33 cellular contexts compared by ENCODE assay signal in genomic region chr17:38848557-38848891, GRCh38. TPM values are rescaled to one million over a fixed set of nuclear protein-coding genes. Genes with fewer than 3 reads are reported as not detected.
DNase-seq lines count a peak whose midpoint lies in the region; ATAC-seq, FAIRE-seq and TF ChIP-seq lines count a peak whose summit lies in the region.
"Had no signal": no experiment of that assay in that cellular context is flagged by ENCODE, and none has a peak within 500 bp of the region (broad histone marks: within the 10 kb centered on the region; RNA-seq: fewer than 3 reads in every experiment).

No MANE protein-coding gene starts in this region.

- H3K9me3 ChIP-seq in H1 (ENCODE audit: insufficient read depth in 2 of 2, low read depth in 1 of 2, low read length in 1 of 2), result no peaks in the 10 kb centered on the region
- H3K9me3 ChIP-seq: thyroid gland, uterus had no signal

- no peak overlapping the region for H3K56ac ChIP-seq in H1 (replicated peaks; ENCODE audit: insufficient read length, low read depth, low read length)

- POLR2A ChIA-PET in H1 (lab: Charles Lee; ENCODE audit: partially characterized antibody) (interaction anchor here (0.5 to 15.5 kb wide), 22 partner anchors 8 to 1371 kb away, joined by 3 to 468 read pairs (median 4); partner anchors contain the start of genes CWC25, LASP1 and PIP4K2B), HEK293T (lab: Yijun Ruan, JAX) (interaction anchor here (1.0 to 3.0 kb wide), 6 partner anchors 13 to 138 kb away, joined by 3 to 16 read pairs (median 4); partner anchors contain the start of gene LASP1)

- no peak for TF ChIP-seq EP300 in H1 (IDR thresholded peaks at IDR 0.05; ENCODE audit: borderline replicate concordance in 1 of 2, low read depth in 2 of 2, low read length in 2 of 2)

- H2BK5ac ChIP-seq in H1 (ENCODE audit: low read depth, low read length), result no peak overlapping the region

- WGBS in H1 (ENCODE audit: extremely low coverage in 1 of 2, insufficient coverage in 1 of 2, insufficient read length in 1 of 2, insufficient replicate concordance in 2 of 2, low coverage in 1 of 2, low lambda C conversion rate in 2 of 2, missing lambda C conversion rate in 1 of 2), 2 experiments, result 88% methylated on average over 1 of the region's 1 CpG; no CpG with 5 or more reads in 1 of the 2 experiments

- H4K5ac ChIP-seq in H1 (ENCODE audit: insufficient read length, low read depth, low read length), result no peak overlapping the region

- H3K4me3 Mint-ChIP-seq in activated T-cell treated with anti-CD3 and anti-CD28 coated beads, Interleukin-2, amount 50 U/mL, for 24 hours, result no peak overlapping the region
- no peak overlapping the region for H3K4me3 Mint-ChIP-seq in activated T-cell treated with anti-CD3 and anti-CD28 coated beads, Interleukin-2, amount 50 U/mL, for 72 hours
- no peak overlapping the region for H3K4me3 Mint-ChIP-seq in IgD-negative memory B cell
- H3K4me3 Mint-ChIP-seq: activated CD4-positive, alpha-beta memory T cell treated with anti-CD3 and anti-CD28 coated beads for 36 hours; immature natural killer cell had no signal

- peaks cover 31% of the 10 kb centered on the region for H3K4me1 Mint-ChIP-seq in activated T-cell treated with anti-CD3 and anti-CD28 coated beads, Interleukin-2, amount 50 U/mL, for 24 hours (ENCODE audit: low read depth)
- H3K4me1 Mint-ChIP-seq in activated T-cell treated with anti-CD3 and anti-CD28 coated beads, Interleukin-2, amount 50 U/mL, for 72 hours (ENCODE audit: low read depth), result peaks cover 37% of the 10 kb centered on the region
- peaks cover 17 to 31% (median 21%) of the 10 kb centered on the region in 3 donors for H3K4me1 Mint-ChIP-seq in IgD-negative memory B cell

- FAIRE-seq in H1 (lab: Jason Lieb, UNC), result no peak
- FAIRE-seq: A204.1 had no signal

- H3K27me3 Mint-ChIP-seq in activated T-cell treated with anti-CD3 and anti-CD28 coated beads, Interleukin-2, amount 50 U/mL, for 24 hours, result no peaks in the 10 kb centered on the region
- no peaks in the 10 kb centered on the region for H3K27me3 Mint-ChIP-seq in activated T-cell treated with anti-CD3 and anti-CD28 coated beads, Interleukin-2, amount 50 U/mL, for 72 hours (ENCODE audit: low read depth)
- H3K27me3 Mint-ChIP-seq in IgD-negative memory B cell, result no peaks in the 10 kb centered on the region
- H3K27me3 Mint-ChIP-seq: activated CD4-positive, alpha-beta memory T cell treated with anti-CD3 and anti-CD28 coated beads for 36 hours; CD4-positive, CD25-positive, alpha-beta regulatory T cell; natural killer cell treated with Interleukin-12 subunit alpha and Interleukin-12 subunit beta and Interleukin-15 and Interleukin-18, amount 100 ng/mL, for 72 hours had no signal

- no peak overlapping the region for H4K8ac ChIP-seq in H1 (ENCODE audit: extremely low read depth, insufficient read depth, low read length)

- H3K23ac ChIP-seq in H1 (ENCODE audit: insufficient read length), result no peak overlapping the region

- peaks cover 42 to 65% (median 53%) of the 10 kb centered on the region in 4 experiments for H3K36me3 ChIP-seq in H1 (ENCODE audit: control insufficient read depth in 2 of 4, insufficient read depth in 4 of 4, low read length in 3 of 4)
- H3K36me3 ChIP-seq: uterus had no signal

- H2AFZ ChIP-seq in H1 (ENCODE audit: low read length), result no peak overlapping the region

- no peak overlapping the region for H2BK20ac ChIP-seq in H1 (ENCODE audit: low read length)

- ATAC-seq in activated T-cell treated with anti-CD3 and anti-CD28 coated beads, Interleukin-2, amount 50 U/mL, for 72 hours (replicated peaks in 1 of 2), result no peak
- ATAC-seq in GM21825 (IDR thresholded peaks at IDR 0.05; ENCODE audit: unreplicated experiment), result no peak
- ATAC-seq: left cardiac atrium; natural killer cell treated with Interleukin-12 subunit alpha and Interleukin-12 subunit beta and Interleukin-15 and Interleukin-18, amount 100 ng/mL, for 72 hours; Right ventricle myocardium inferior had no signal

- H3K4me3 ChIP-seq in H1 (ENCODE audit: extremely low read depth in 1 of 4, insufficient read depth in 2 of 4, low read depth in 3 of 4, low read length in 4 of 4), result no peak overlapping the region
- H3K4me3 ChIP-seq: coronary artery, thyroid gland, uterus had no signal

- CTCF ChIA-PET in H1 (lab: Charles Lee; ENCODE audit: partially characterized antibody), result interaction anchor here (0.9 to 1.0 kb wide), 2 partner anchors 8 to 13 kb away, joined by 4 read pairs; no protein-coding TSS in a partner anchor
- CTCF ChIA-PET in HEK293T (lab: Yijun Ruan, JAX), result no interaction called here

- H2BK120ac ChIP-seq in H1 (replicated peaks; ENCODE audit: low read depth, low read length), result no peak overlapping the region

- H3K4me2 ChIP-seq in H1 (ENCODE audit: insufficient read depth in 1 of 2, low read depth in 2 of 2, low read length in 2 of 2), result no peak overlapping the region

- no peak overlapping the region for H3K27ac ChIP-seq in H1 (ENCODE audit: low read depth, low read length)
- H3K27ac ChIP-seq: coronary artery, epithelial cell of prostate, thyroid gland, uterus had no signal

- no peak overlapping the region for H3K14ac ChIP-seq in H1 (ENCODE audit: insufficient read length)

- TF ChIP-seq POLR2A in H1 (IDR thresholded peaks at IDR 0.05; ENCODE audit: control extremely low read depth in 1 of 2, low read depth in 2 of 2, low read length in 2 of 2), result peak in 1 of 2 experiments; percentile 70; a peak in 1 of 3 replicates

- DNase-seq in activated T-cell treated with anti-CD3 and anti-CD28 coated beads, Interleukin-2, amount 50 U/mL, for 24 hours, result no peak
- DNase-seq in activated T-cell treated with anti-CD3 and anti-CD28 coated beads, Interleukin-2, amount 50 U/mL, for 72 hours, result no peak
- DNase-seq in H1 (ENCODE audit: low read depth in 1 of 2, low spot score in 2 of 2) (no peak), HEK293T (ENCODE audit: extremely low spot score) (no peak)
- DNase-seq: activated CD4-positive, alpha-beta memory T cell treated with anti-CD3 and anti-CD28 coated beads for 36 hours; activated CD4-positive, alpha-beta T cell treated with anti-CD3 and anti-CD28 coated beads for 1 hour; activated CD8-positive, alpha-beta memory T cell treated with anti-CD3 and anti-CD28 coated beads, Interleukin-2, amount 50 U/mL, for 48 hours; activated naive CD4-positive, alpha-beta T cell treated with anti-CD3 and anti-CD28 coated beads, Interleukin-2, amount 50 U/mL, for 16 hours; AML-193; aorta; caudate nucleus; CD4-positive, CD25-positive, alpha-beta regulatory T cell; effector CD8-positive, alpha-beta T cell; H7; hippocampal formation; immature natural killer cell; left cardiac atrium; mammary epithelial cell; NCI-H146; NCI-H226; NCI-H526 treated with DMSO at 0.1 percent for 48 hours; NK-92 treated with Interleukin-12 subunit alpha and Interleukin-12 subunit beta, amount 100 ng/mL, for 24 hours; stimulated activated CD4-positive, alpha-beta T cell treated with anti-CD3 and anti-CD28 coated beads, Interleukin-4, amount 100 ng/mL, for 1 hour; thyroid gland; uterus had no signal

- no peak overlapping the region for H4K91ac ChIP-seq in H1 (replicated peaks; ENCODE audit: insufficient read length, low read length)

- H3K27ac Mint-ChIP-seq in activated T-cell treated with anti-CD3 and anti-CD28 coated beads, Interleukin-2, amount 50 U/mL, for 24 hours, result peak overlapping the region; percentile 71
- no peak overlapping the region for H3K27ac Mint-ChIP-seq in activated T-cell treated with anti-CD3 and anti-CD28 coated beads, Interleukin-2, amount 50 U/mL, for 72 hours
- H3K27ac Mint-ChIP-seq in IgD-negative memory B cell, result peak overlapping the region in 2 of 3 donors; percentile 10 to 45
- H3K27ac Mint-ChIP-seq: natural killer cell treated with Interleukin-12 subunit alpha and Interleukin-12 subunit beta and Interleukin-15 and Interleukin-18, amount 100 ng/mL, for 72 hours had no signal

- H3K79me1 ChIP-seq in H1 (ENCODE audit: low read depth, low read length), result no peaks in the 10 kb centered on the region; the same call in none of the 2 replicates

- peaks cover 10% of the 10 kb centered on the region for H3K23me2 ChIP-seq in H1 (ENCODE audit: low read depth, low read length)

- TF ChIP-seq CTCF in H1 (IDR thresholded peaks at IDR 0.05; ENCODE audit: control extremely low read depth in 1 of 3, insufficient read depth in 1 of 3, low read depth in 1 of 3, low read length in 3 of 3), result no peak

- no peak overlapping the region for H3K9ac ChIP-seq in H1 (replicated peaks in 1 of 4; ENCODE audit: extremely low read depth in 1 of 4, low read depth in 3 of 4, low read length in 3 of 4)

- peaks cover 3 to 10% (median 5%) of the 10 kb centered on the region in 4 experiments; a peak in 5 of 7 replicates for H3K4me1 ChIP-seq in H1 (replicated peaks in 1 of 4; ENCODE audit: control insufficient read depth in 3 of 4, insufficient read depth in 4 of 4, low read length in 3 of 4)
- H3K4me1 ChIP-seq: uterus had no signal

- peaks cover 6 to 22% of the 10 kb centered on the region in 2 experiments for H4K20me1 ChIP-seq in H1 (replicated peaks in 1 of 2; ENCODE audit: control insufficient read depth in 1 of 2, insufficient read depth in 2 of 2, low read length in 2 of 2)

- H2BK12ac ChIP-seq in H1 (ENCODE audit: low read depth, low read length), result no peak overlapping the region

- no peak overlapping the region for H3K18ac ChIP-seq in H1 (ENCODE audit: extremely low read depth, low read length)

- no peaks in the 10 kb centered on the region for H3K9me3 Mint-ChIP-seq in activated T-cell treated with anti-CD3 and anti-CD28 coated beads, Interleukin-2, amount 50 U/mL, for 24 hours
- no peaks in the 10 kb centered on the region for H3K9me3 Mint-ChIP-seq in activated T-cell treated with anti-CD3 and anti-CD28 coated beads, Interleukin-2, amount 50 U/mL, for 72 hours
- no peaks in the 10 kb centered on the region for H3K9me3 Mint-ChIP-seq in IgD-negative memory B cell
- H3K9me3 Mint-ChIP-seq: activated CD4-positive, alpha-beta memory T cell treated with anti-CD3 and anti-CD28 coated beads for 36 hours; activated T-helper 2 cell treated with anti-CD3 and anti-CD28 coated beads, Interferon-gamma antibody, Interleukin-2, Interleukin-4, amounts not matched to agents 10 μg/mL and 5 μg/mL and 100 μg/mL, durations not matched to agents 14 hours and 24 hours and 36 hours; CD4-positive, CD25-positive, alpha-beta regulatory T cell; immature natural killer cell; natural killer cell treated with Interleukin-12 subunit alpha and Interleukin-12 subunit beta and Interleukin-15 and Interleukin-18, amount 100 ng/mL, for 72 hours had no signal

- H3K4ac ChIP-seq in H1 (replicated peaks; ENCODE audit: insufficient read length, low read depth, low read length), result no peak overlapping the region

- no peak overlapping the region for H2BK15ac ChIP-seq in H1 (ENCODE audit: low read length)

- no peak overlapping the region for H2AK5ac ChIP-seq in H1 (ENCODE audit: low read depth, low read length)

- H3K79me2 ChIP-seq in H1 (ENCODE audit: control insufficient read depth in 1 of 2, insufficient read depth in 2 of 2, low read length in 2 of 2), result peaks cover 22 to 34% of the 10 kb centered on the region in 2 experiments

- peaks cover 68% of the 10 kb centered on the region for H3K36me3 Mint-ChIP-seq in activated T-cell treated with anti-CD3 and anti-CD28 coated beads, Interleukin-2, amount 50 U/mL, for 24 hours (ENCODE audit: low read depth)
- H3K36me3 Mint-ChIP-seq in activated T-cell treated with anti-CD3 and anti-CD28 coated beads, Interleukin-2, amount 50 U/mL, for 72 hours (ENCODE audit: insufficient read depth in 2 of 2), result peaks cover 28 to 48% of the 10 kb centered on the region in 2 donors
- peaks cover 18% of the 10 kb centered on the region for H3K36me3 Mint-ChIP-seq in IgD-negative memory B cell

- TF ChIP-seq RAD21 in H1 (IDR thresholded peaks at IDR 0.05 in 1 of 2, conservative IDR thresholded peaks at IDR 0.05 in 1 of 2; ENCODE audit: low read depth in 2 of 2, low read length in 2 of 2), result no peak

- no peaks in the 10 kb centered on the region for H3K27me3 ChIP-seq in H1 (replicated peaks in 1 of 4; ENCODE audit: control insufficient read depth in 3 of 4, extremely low read depth in 1 of 4, insufficient read depth in 3 of 4, low read length in 3 of 4)
- H3K27me3 ChIP-seq: thyroid gland, uterus had no signal

RNA-seq across cellular contexts. Expression of gene RPL23, which starts 5.0 kb away (rescaled TPM):
- 1,000 to 10,000 TPM; 1,230 to 1,505 TPM for total RNA-seq in activated T-cell treated with anti-CD3 and anti-CD28 coated beads, Interleukin-2, amount 50 U/mL, for 72 hours
- 1,385 TPM for polyA plus RNA-seq in IgD-negative memory B cell
- total RNA-seq in H1 (2021; fragmentation: NEBNext Ultra II Directional; extraction: Animal tissue kit (Norgen Biotek cat#: 25700)), result 2,091 and 2,148 TPM in 2 replicates
- 1,486 and 2,502 TPM in 2 replicates for polyA plus RNA-seq in H1 (2011; rRNA removed)
- 3,173 TPM for polyA plus RNA-seq in H1 (2011; cell fraction: cytosol; rRNA removed)
- polyA plus RNA-seq in H1 (2011; cell fraction: nucleus; rRNA removed), result 510 TPM
- polyA plus RNA-seq in H1 (2012, experiment 1 of 2), result 2,897 to 3,886 TPM (median 3,522 TPM) in 4 replicates
- 3,306 TPM for polyA plus RNA-seq in H1 (2012, experiment 2 of 2)
- polyA plus RNA-seq in H1 (2013, experiment 1 of 2), result 4,125 TPM
- polyA plus RNA-seq in H1 (2013, experiment 2 of 2), result 4,130 TPM
- 442 and 458 TPM in 2 replicates for polyA minus RNA-seq in H1 (2011; rRNA and poly(A)+ RNA removed)
- polyA minus RNA-seq in H1 (2011; cell fraction: cytosol; rRNA and poly(A)+ RNA removed), result 903 TPM
- polyA minus RNA-seq in H1 (2011; cell fraction: nucleus; rRNA and poly(A)+ RNA removed), result 264 TPM

RNA-seq across cellular contexts. Expression of gene LASP1, which starts 21.3 kb away (rescaled TPM):
- 100 to 1,000 TPM; 160 to 172 TPM for total RNA-seq in activated T-cell treated with anti-CD3 and anti-CD28 coated beads, Interleukin-2, amount 50 U/mL, for 72 hours
- polyA plus RNA-seq in IgD-negative memory B cell (44.5 TPM), H1 (2011; rRNA removed) (114 and 182 TPM in 2 replicates)
- 170 and 180 TPM in 2 replicates for total RNA-seq in H1 (2021; fragmentation: NEBNext Ultra II Directional; extraction: Animal tissue kit (Norgen Biotek cat#: 25700))
- polyA plus RNA-seq in H1 (2011; cell fraction: cytosol; rRNA removed), result 97.6 TPM
- 95.0 TPM for polyA plus RNA-seq in H1 (2011; cell fraction: nucleus; rRNA removed)
- 127 to 134 TPM (median 129 TPM) in 4 replicates for polyA plus RNA-seq in H1 (2012, experiment 1 of 2)
- 154 TPM for polyA plus RNA-seq in H1 (2012, experiment 2 of 2)
- polyA plus RNA-seq in H1 (2013, experiment 1 of 2), result 98.7 TPM
- polyA plus RNA-seq in H1 (2013, experiment 2 of 2), result 97.2 TPM
- polyA minus RNA-seq in H1 (2011; rRNA and poly(A)+ RNA removed), result 95.4 and 104 TPM in 2 replicates
- 106 TPM for polyA minus RNA-seq in H1 (2011; cell fraction: cytosol; rRNA and poly(A)+ RNA removed)
- 55.4 TPM for polyA minus RNA-seq in H1 (2011; cell fraction: nucleus; rRNA and poly(A)+ RNA removed)

RNA-seq across cellular contexts. Expression of gene CWC25, which starts 23.4 kb away (rescaled TPM):
- total RNA-seq in activated T-cell treated with anti-CD3 and anti-CD28 coated beads, Interleukin-2, amount 50 U/mL, for 72 hours, result 10 to 100 TPM; 29.7 to 33.5 TPM
- polyA plus RNA-seq in IgD-negative memory B cell (17.1 TPM), H1 (2011; rRNA removed) (9.2 and 11.1 TPM in 2 replicates)
- total RNA-seq in H1 (2021; fragmentation: NEBNext Ultra II Directional; extraction: Animal tissue kit (Norgen Biotek cat#: 25700)), result 13.1 and 15.8 TPM in 2 replicates
- polyA plus RNA-seq in H1 (2011; cell fraction: cytosol; rRNA removed), result 16.5 TPM
- 29.5 TPM for polyA plus RNA-seq in H1 (2011; cell fraction: nucleus; rRNA removed)
- polyA plus RNA-seq in H1 (2012, experiment 1 of 2), result 15.6 to 19.5 TPM (median 16.8 TPM) in 4 replicates
- 3.2 TPM for polyA plus RNA-seq in H1 (2012, experiment 2 of 2)
- 18.2 TPM for polyA plus RNA-seq in H1 (2013, experiment 1 of 2)
- polyA plus RNA-seq in H1 (2013, experiment 2 of 2), result 15.4 TPM
- 5.4 and 9.1 TPM in 2 replicates for polyA minus RNA-seq in H1 (2011; rRNA and poly(A)+ RNA removed)
- polyA minus RNA-seq in H1 (2011; cell fraction: cytosol; rRNA and poly(A)+ RNA removed), result 6.9 TPM
- 13.2 TPM for polyA minus RNA-seq in H1 (2011; cell fraction: nucleus; rRNA and poly(A)+ RNA removed)

RNA-seq across cellular contexts. Expression of gene PIP4K2B, which starts 49.2 kb away (rescaled TPM):
- total RNA-seq in activated T-cell treated with anti-CD3 and anti-CD28 coated beads, Interleukin-2, amount 50 U/mL, for 72 hours, result 10 to 100 TPM; 32.7 to 34.3 TPM
- 11.5 TPM for polyA plus RNA-seq in IgD-negative memory B cell
- 57.7 and 57.8 TPM in 2 replicates for total RNA-seq in H1 (2021; fragmentation: NEBNext Ultra II Directional; extraction: Animal tissue kit (Norgen Biotek cat#: 25700))
- 21.5 and 24.8 TPM in 2 replicates for polyA plus RNA-seq in H1 (2011; rRNA removed)
- 31.0 TPM for polyA plus RNA-seq in H1 (2011; cell fraction: cytosol; rRNA removed)
- polyA plus RNA-seq in H1 (2011; cell fraction: nucleus; rRNA removed), result 63.9 TPM
- polyA plus RNA-seq in H1 (2012, experiment 1 of 2), result 35.5 to 43.4 TPM (median 39.2 TPM) in 4 replicates
- polyA plus RNA-seq in H1 (2012, experiment 2 of 2), result 25.9 TPM
- 24.4 TPM for polyA plus RNA-seq in H1 (2013, experiment 1 of 2)
- polyA plus RNA-seq in H1 (2013, experiment 2 of 2), result 24.9 TPM
- polyA minus RNA-seq in H1 (2011; rRNA and poly(A)+ RNA removed), result 89.5 and 99.4 TPM in 2 replicates
- 28.3 TPM for polyA minus RNA-seq in H1 (2011; cell fraction: cytosol; rRNA and poly(A)+ RNA removed)
- 22.3 TPM for polyA minus RNA-seq in H1 (2011; cell fraction: nucleus; rRNA and poly(A)+ RNA removed)
